12 cellular contexts compared by ENCODE assay signal in the genomic region with DNA sequence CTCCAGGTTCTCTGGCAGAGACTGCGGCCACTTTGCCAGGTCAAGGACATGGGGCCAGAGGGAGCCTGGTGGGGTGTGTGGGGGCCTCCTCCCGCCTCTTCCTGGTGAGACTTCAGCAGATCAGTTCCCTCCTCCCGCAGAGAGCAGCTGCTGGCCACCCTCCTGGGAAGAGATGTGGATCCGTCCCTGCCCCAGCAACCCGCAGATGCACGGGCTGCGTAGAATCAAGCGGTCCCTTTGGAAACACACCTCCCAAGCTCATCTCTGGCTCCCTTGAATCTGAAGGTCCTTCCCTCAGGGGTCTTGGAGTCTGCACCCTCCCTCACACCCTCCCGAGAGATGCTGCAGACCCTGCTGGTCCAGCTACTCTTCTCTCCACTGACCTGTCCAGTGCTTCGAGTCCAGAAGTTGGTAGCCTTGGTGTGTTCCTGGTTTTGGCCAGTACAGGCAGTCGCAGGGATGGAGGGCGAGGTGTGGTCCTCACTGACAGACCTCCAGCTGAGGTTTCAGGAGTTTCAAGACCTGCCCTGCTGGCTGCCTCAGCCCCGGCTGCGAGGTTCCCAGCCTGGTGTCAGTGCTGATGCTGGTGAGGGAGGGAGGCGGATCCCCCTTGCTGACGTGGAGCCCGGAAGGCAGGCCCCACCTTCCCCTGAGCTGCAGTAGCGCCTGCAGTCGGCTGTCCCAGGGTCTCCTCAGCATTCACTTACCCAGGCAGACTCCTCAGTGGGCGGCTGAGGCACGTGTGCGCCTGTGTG. TPM values are rescaled to one million over a fixed set of nuclear protein-coding genes. Genes with fewer than 3 reads are reported as not detected.
A peak's percentile ranks its signal among the peaks of the same experiment; 100 is the strongest.
DNase-seq lines count a peak whose midpoint lies in the region; ATAC-seq and TF ChIP-seq lines count a peak whose summit lies in the region.
"Had no signal": no experiment of that assay in that cellular context is flagged by ENCODE, and none has a peak within 500 bp of the region (broad histone marks: within the 10 kb centered on the region; RNA-seq: fewer than 3 reads in every experiment).

NPBWR2 (minus strand) TSS at position 585 of the 755 bp plus-strand sequence. CDS start 734 bp downstream, outside the sequence.

- H3K27ac ChIP-seq in left ventricle myocardium inferior (replicated peaks) = no peak within 1 kb of the TSS
- H3K27ac ChIP-seq: VCaP had no signal

- H3K4me3 Mint-ChIP-seq in WTC11 (no peak within 1 kb of the TSS), HFFc6 (no peak within 1 kb of the TSS)
- H3K4me3 Mint-ChIP-seq in stimulated activated naive B cell treated with anti-CD40 and anti-IgM and Interleukin-4, amounts not matched to agents 10 μg/mL and 1 μg/mL and 100 μg/mL, for 72 hours = peak within 1 kb of the TSS; percentile 58 to 66

- no peaks in the 10 kb centered on the region for H3K9me3 ChIP-seq in left ventricle myocardium inferior (replicated peaks)

- H3K4me3 ChIP-seq in left ventricle myocardium inferior = no peak within 1 kb of the TSS

- peak; percentile 40 for DNase-seq in activated T-cell treated with anti-CD3 and anti-CD28 coated beads, Interleukin-2, amount 50 U/mL, for 1 hour
- no peak for DNase-seq in activated T-cell treated with anti-CD3 and anti-CD28 coated beads for 4 hours
- peak; percentile 23 for DNase-seq in WTC11 (ENCODE audit: low spot score)
- peak; percentile 8 for DNase-seq in left ventricle myocardium inferior
- no peak for DNase-seq in stimulated activated naive B cell treated with anti-CD40 and anti-IgM and Interleukin-4, amounts not matched to agents 10 μg/mL and 1 μg/mL and 100 μg/mL, for 72 hours
- DNase-seq in NCI-H524 treated with DMSO at 0.1 percent for 48 hours (lab: John Stamatoyannopoulos, UW) = no peak
- no peak for DNase-seq in NCI-H2196 (lab: John Stamatoyannopoulos, UW; ENCODE audit: unreplicated experiment)
- DNase-seq in HFFc6 = no peak

- H3K27ac Mint-ChIP-seq in WTC11 (peak within 1 kb of the TSS; percentile 85), HFFc6 (no peak within 1 kb of the TSS)
- peak within 1 kb of the TSS; percentile 95 for H3K27ac Mint-ChIP-seq in stimulated activated naive B cell treated with anti-CD40 and anti-IgM and Interleukin-4, amounts not matched to agents 10 μg/mL and 1 μg/mL and 100 μg/mL, for 72 hours

- intact Hi-C loops in left ventricle myocardium inferior (cut with micrococcal nuclease) = no loop called here

- H3K27me3 Mint-ChIP-seq in WTC11 (ENCODE audit: low read depth) (peaks cover 16% of the 10 kb centered on the region), HFFc6 (ENCODE audit: insufficient read depth) (peaks cover 38% of the 10 kb centered on the region)
- H3K27me3 Mint-ChIP-seq in stimulated activated naive B cell treated with anti-CD40 and anti-IgM and Interleukin-4, amounts not matched to agents 10 μg/mL and 1 μg/mL and 100 μg/mL, for 72 hours = peaks cover 10 to 20% of the 10 kb centered on the region in 2 donors

- H3K4me1 ChIP-seq in left ventricle myocardium inferior = peaks cover 8% of the 10 kb centered on the region

- peaks cover 74% of the 10 kb centered on the region for H3K27me3 ChIP-seq in left ventricle myocardium inferior (ENCODE audit: low read depth)

- H3K36me3 ChIP-seq in left ventricle myocardium inferior = no peaks in the 10 kb centered on the region

- TF ChIP-seq CTCF in WTC11 (IDR thresholded peaks at IDR 0.05) (no peak), left ventricle myocardium inferior (IDR thresholded peaks at IDR 0.05; ENCODE audit: borderline replicate concordance) (no peak), HFFc6 (IDR thresholded peaks at IDR 0.05) (no peak)

- no peaks in the 10 kb centered on the region for H3K36me3 Mint-ChIP-seq in WTC11
- H3K36me3 Mint-ChIP-seq in stimulated activated naive B cell treated with anti-CD40 and anti-IgM and Interleukin-4, amounts not matched to agents 10 μg/mL and 1 μg/mL and 100 μg/mL, for 72 hours = no peaks in the 10 kb centered on the region
- H3K36me3 Mint-ChIP-seq in HFFc6 (ENCODE audit: low read depth) = no peaks in the 10 kb centered on the region

- CTCF ChIA-PET in WTC11 (lab: Charles Lee) = interaction anchor here (0.8 to 2.5 kb wide), 2 partner anchors 13 to 50 kb away, joined by 3 to 16 read pairs; no protein-coding TSS in a partner anchor

- POLR2A ChIA-PET in WTC11 (lab: Charles Lee) = no interaction called here

- ATAC-seq in WTC11 = peak; percentile 17; the same call in 1 of the 2 replicates
- peak; percentile 60 to 62 for ATAC-seq in stimulated activated naive B cell treated with anti-CD40 and anti-IgM and Interleukin-4, amounts not matched to agents 10 μg/mL and 1 μg/mL and 100 μg/mL, for 72 hours (replicated peaks)

- H3K4me1 Mint-ChIP-seq in WTC11 = peaks cover 8% of the 10 kb centered on the region
- peaks cover 39 to 53% of the 10 kb centered on the region in 2 donors for H3K4me1 Mint-ChIP-seq in stimulated activated naive B cell treated with anti-CD40 and anti-IgM and Interleukin-4, amounts not matched to agents 10 μg/mL and 1 μg/mL and 100 μg/mL, for 72 hours
- H3K4me1 Mint-ChIP-seq in HFFc6 (ENCODE audit: low read depth) = no peaks in the 10 kb centered on the region

- H3K9me3 Mint-ChIP-seq in WTC11 (no peaks in the 10 kb centered on the region), HFFc6 (no peaks in the 10 kb centered on the region)
- H3K9me3 Mint-ChIP-seq in stimulated activated naive B cell treated with anti-CD40 and anti-IgM and Interleukin-4, amounts not matched to agents 10 μg/mL and 1 μg/mL and 100 μg/mL, for 72 hours = no peaks in the 10 kb centered on the region

TF ChIP-seq in WTC11, 78 proteins besides CTCF, POLR2A, EP300 and RAD21 (continues in another document):
- TF ChIP-seq ZNF263 (CRISPR knock-in tag; IDR thresholded peaks at IDR 0.05; ENCODE audit: low read depth) (no peak), ESRRA (CRISPR knock-in tag; IDR thresholded peaks at IDR 0.05; ENCODE audit: borderline replicate concordance) (no peak), HMGA2 (CRISPR knock-in tag; IDR thresholded peaks at IDR 0.05) (no peak), ETV6 (CRISPR knock-in tag; IDR thresholded peaks at IDR 0.05) (no peak), CBFB (CRISPR knock-in tag; IDR thresholded peaks at IDR 0.05; ENCODE audit: low read depth) (no peak), NFATC4 (CRISPR knock-in tag; IDR thresholded peaks at IDR 0.05) (no peak), ATF2 (CRISPR knock-in tag; IDR thresholded peaks at IDR 0.05; ENCODE audit: borderline replicate concordance, low read depth) (no peak), ZBTB43 (CRISPR knock-in tag; IDR thresholded peaks at IDR 0.05) (no peak), SMAD3 (CRISPR knock-in tag; IDR thresholded peaks at IDR 0.05; ENCODE audit: borderline replicate concordance) (no peak), PRRX2 (CRISPR knock-in tag; IDR thresholded peaks at IDR 0.05) (no peak), NFE2L1 (CRISPR knock-in tag; IDR thresholded peaks at IDR 0.05) (no peak), RELA (CRISPR knock-in tag; IDR thresholded peaks at IDR 0.05; ENCODE audit: borderline replicate concordance) (no peak), CREB1 (CRISPR knock-in tag; IDR thresholded peaks at IDR 0.05) (no peak), SP1 (CRISPR knock-in tag; conservative IDR thresholded peaks at IDR 0.05) (no peak)
- TF ChIP-seq, protein P1, sequence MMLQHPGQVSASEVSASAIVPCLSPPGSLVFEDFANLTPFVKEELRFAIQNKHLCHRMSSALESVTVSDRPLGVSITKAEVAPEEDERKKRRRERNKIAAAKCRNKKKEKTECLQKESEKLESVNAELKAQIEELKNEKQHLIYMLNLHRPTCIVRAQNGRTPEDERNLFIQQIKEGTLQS (CRISPR knock-in tag; conservative IDR thresholded peaks at IDR 0.05) = no peak

RNA-seq across cellular contexts. Expression of gene NPBWR2, which starts in this region (rescaled TPM):
- not detected in 3 replicates for total RNA-seq in WTC11 (2021)
- not detected for total RNA-seq in left ventricle myocardium inferior
- total RNA-seq in HFFc6 (2021; fragmentation: NEBNext Ultra II Directional; extraction: Animal tissue kit (Norgen Biotek cat#: 25700)) = not detected
- total RNA-seq: fibroblast of villous mesenchyme, M059J, mononuclear cell had no signal

Comparison
In these comparisons a context has a peak if more than half of its experiments do, and no peak if none do; other contexts are left out.
1. Peak in DNase-seq and ATAC-seq in WTC11; RNA of the gene not detected or under 1 TPM.
2. Peak in DNase-seq in left ventricle myocardium inferior; RNA of the gene not detected or under 1 TPM.
3. H3K4me3 Mint-ChIP-seq: peak in stimulated activated naive B cell treated with anti-CD40 and anti-IgM and Interleukin-4, amounts not matched to agents 10 μg/mL and 1 μg/mL and 100 μg/mL, for 72 hours (2 of 2); none in WTC11 (single experiment) and HFFc6 (single experiment).